Comparison of ENCODE assay signal across 17 cellular contexts in genomic region chr2:241441492-241441891, GRCh38.
"Had no signal": no experiment of that assay in that cellular context is flagged by ENCODE, and none has a peak within 500 bp of the region (broad histone marks: within the 10 kb centered on the region; RNA-seq: fewer than 3 reads in every experiment).

No MANE protein-coding gene starts in this region.

- H3K27me3 ChIP-seq: dorsolateral prefrontal cortex, pancreas, right atrium auricular region, stomach, thyroid gland, upper lobe of left lung had no signal

- H3K4me3 ChIP-seq: dorsolateral prefrontal cortex, lung, pancreas, right atrium auricular region, stomach, thyroid gland, upper lobe of left lung had no signal

- H3K4me1 ChIP-seq: pancreas, right atrium auricular region, stomach, thyroid gland, upper lobe of left lung had no signal

- H3K27ac ChIP-seq: dorsolateral prefrontal cortex, pancreas, right atrium auricular region, stomach, thyroid gland, upper lobe of left lung had no signal

- DNase-seq: dorsolateral prefrontal cortex; effector CD4-positive, alpha-beta T cell; hypothalamus; kidney; mesendoderm; midbrain; naive thymus-derived CD4-positive, alpha-beta T cell; occipital lobe; pancreas; stimulated activated CD4-positive, alpha-beta T cell treated with anti-CD3 and anti-CD28 coated beads, Interleukin-2, amount 100 ng/mL, for 24 hours; stimulated activated CD4-positive, alpha-beta T cell treated with anti-CD3 and anti-CD28 coated beads, Interleukin-4, amount 100 ng/mL, for 24 hours; stimulated activated naive CD4-positive, alpha-beta T cell treated with Interleukin-2 at 50 U/mL for 16 hours; stomach; thyroid gland; upper lobe of left lung had no signal

- H3K9me3 ChIP-seq: pancreas, right atrium auricular region, stomach, thyroid gland, upper lobe of left lung had no signal
